ENCODE assay signal across 16 cellular contexts in the genomic region with DNA sequence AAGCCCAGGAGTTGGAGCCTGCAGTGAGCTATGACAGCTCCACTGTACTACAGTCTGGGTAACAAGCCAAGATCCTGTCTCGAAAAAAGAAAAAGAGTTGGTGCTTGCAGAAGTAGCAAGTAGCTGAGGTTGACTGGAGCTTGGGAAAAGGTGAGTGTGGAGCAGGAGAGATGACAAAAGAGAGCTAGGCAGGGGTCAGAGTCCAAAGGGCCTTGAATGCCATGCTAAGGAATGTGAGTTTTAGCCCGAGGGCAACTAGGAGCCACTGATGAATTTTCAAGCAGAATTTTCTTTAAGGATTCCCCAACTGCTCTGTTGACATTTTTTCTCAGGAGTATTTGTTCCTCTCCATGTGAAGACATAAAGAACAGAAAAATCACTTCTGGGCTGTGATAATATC. TPM values are rescaled to one million over a fixed set of nuclear protein-coding genes. Genes with fewer than 3 reads are reported as not detected.
DNase-seq lines count a peak whose midpoint lies in the region; ATAC-seq, FAIRE-seq and TF ChIP-seq lines count a peak whose summit lies in the region.
"Had no signal": no experiment of that assay in that cellular context is flagged by ENCODE, and none has a peak within 500 bp of the region (broad histone marks: within the 10 kb centered on the region; RNA-seq: fewer than 3 reads in every experiment).

No MANE protein-coding gene starts in this region.

- H2AFZ ChIP-seq in Karpas-422 (ENCODE audit: low read length): no peak overlapping the region
- H2AFZ ChIP-seq: parathyroid adenoma had no signal

- no peak for DNase-seq in CD4-positive, CD25-positive, alpha-beta regulatory T cell
- DNase-seq in Karpas-422: peak; percentile 38
- no peak for DNase-seq in caudate nucleus (lab: John Stamatoyannopoulos, UW)
- no peak for DNase-seq in SIG-M5 treated with dmso at 0.1 percent for 504 hours (lab: John Stamatoyannopoulos, UW; ENCODE audit: unreplicated experiment)
- no peak for DNase-seq in germinal center (ENCODE audit: low spot score)
- no peak for DNase-seq in A172 (ENCODE audit: low spot score)
- DNase-seq in GM12891 (ENCODE audit: insufficient read length, low spot score): no peak
- DNase-seq: activated T-cell treated with anti-CD3 and anti-CD28 coated beads, Interleukin-2, amount 50 U/mL, for 72 hours; SHP77; stimulated activated naive CD4-positive, alpha-beta T cell treated with Interleukin-2 at 50 U/mL for 16 hours had no signal

- no peaks in the 10 kb centered on the region for H3K27me3 ChIP-seq in CD4-positive, CD25-positive, alpha-beta regulatory T cell (ENCODE audit: control insufficient read depth, insufficient read depth, low read length)
- H3K27me3 ChIP-seq in Karpas-422 (ENCODE audit: low read length) (no peaks in the 10 kb centered on the region), neutrophil (no peaks in the 10 kb centered on the region)

- H3K36me3 Mint-ChIP-seq in CD4-positive, CD25-positive, alpha-beta regulatory T cell: peaks cover 12% of the 10 kb centered on the region

- TF ChIP-seq CTCF in neutrophil (IDR thresholded peaks at IDR 0.05): no peak

- peaks cover 20% of the 10 kb centered on the region for H3K4me1 ChIP-seq in CD4-positive, CD25-positive, alpha-beta regulatory T cell (ENCODE audit: control insufficient read depth, insufficient read depth, low read length, poor library complexity, severe bottlenecking)
- H3K4me1 ChIP-seq in Karpas-422 (ENCODE audit: low read length): peaks cover 38% of the 10 kb centered on the region
- H3K4me1 ChIP-seq in neutrophil (ENCODE audit: control insufficient read depth in 1 of 2, insufficient read depth in 1 of 2, low read depth in 1 of 2, low read length in 1 of 2): peaks cover 14 to 26% of the 10 kb centered on the region in 2 experiments

- H3K4me1 Mint-ChIP-seq in CD4-positive, CD25-positive, alpha-beta regulatory T cell: peaks cover 32 to 77% (median 61%) of the 10 kb centered on the region in 4 donors

- peaks cover 22% of the 10 kb centered on the region for H3K36me3 ChIP-seq in CD4-positive, CD25-positive, alpha-beta regulatory T cell (ENCODE audit: control insufficient read depth, insufficient read depth, low read length)
- peaks cover 10% of the 10 kb centered on the region; the same call in 1 of the 2 replicates for H3K36me3 ChIP-seq in Karpas-422 (ENCODE audit: insufficient read depth, low read length)
- H3K36me3 ChIP-seq in neutrophil: no peaks in the 10 kb centered on the region

- peak overlapping the region; percentile 5 for H3K4me3 ChIP-seq in CD4-positive, CD25-positive, alpha-beta regulatory T cell (ENCODE audit: low read depth, low read length)
- H3K4me3 ChIP-seq in Karpas-422 (ENCODE audit: low read length): peak overlapping the region; percentile 85
- no peak overlapping the region for H3K4me3 ChIP-seq in neutrophil (ENCODE audit: low read depth in 1 of 2, low read length in 1 of 2)

- no peak for ATAC-seq in CD4-positive, CD25-positive, alpha-beta regulatory T cell (ENCODE audit: low read depth in 2 of 2)
- ATAC-seq: activated T-cell treated with anti-CD3 and anti-CD28 coated beads, Interleukin-2, amount 50 U/mL, for 72 hours had no signal

- peak overlapping the region; percentile 26 to 89 (median 50) for H3K4me3 Mint-ChIP-seq in CD4-positive, CD25-positive, alpha-beta regulatory T cell

- no peak overlapping the region for H3K27ac ChIP-seq in CD4-positive, CD25-positive, alpha-beta regulatory T cell (ENCODE audit: insufficient read depth, low read length, poor library complexity, severe bottlenecking)
- H3K27ac ChIP-seq in Karpas-422 (ENCODE audit: low read length) (peak overlapping the region; percentile 94), caudate nucleus (ENCODE audit: low read depth, low read length) (peak overlapping the region; percentile 50), neutrophil (peak overlapping the region; percentile 48)
- H3K27ac ChIP-seq: HL-60, parathyroid adenoma had no signal

- H4K20me1 ChIP-seq in Karpas-422 (ENCODE audit: insufficient read depth, low read depth, low read length): no peaks in the 10 kb centered on the region; the same call in 1 of the 2 replicates

- peaks cover 4% of the 10 kb centered on the region for H3K27me3 Mint-ChIP-seq in CD4-positive, CD25-positive, alpha-beta regulatory T cell

- H3K79me2 ChIP-seq in Karpas-422 (ENCODE audit: low read length): peaks cover 70% of the 10 kb centered on the region

- H3K4me2 ChIP-seq in Karpas-422 (ENCODE audit: low read depth, low read length, poor library complexity, severe bottlenecking): peak overlapping the region; percentile 93

- peak overlapping the region; percentile 36 to 98 (median 90) for H3K27ac Mint-ChIP-seq in CD4-positive, CD25-positive, alpha-beta regulatory T cell

- FAIRE-seq in GM12891 (lab: Jason Lieb, UNC): no peak
- FAIRE-seq: endometrium had no signal

- TF ChIP-seq POLR2A in GM12891 (IDR thresholded peaks at IDR 0.05; ENCODE audit: low read depth, low read length): no peak

- H3K9me3 Mint-ChIP-seq in CD4-positive, CD25-positive, alpha-beta regulatory T cell: peaks cover 0 to 1% (median 0%) of the 10 kb centered on the region in 7 donors
- H3K9me3 Mint-ChIP-seq: activated T-cell treated with anti-CD3 and anti-CD28 coated beads, Interleukin-2, amount 50 U/mL, for 72 hours had no signal

- no peaks in the 10 kb centered on the region for H3K9me2 ChIP-seq in Karpas-422 (replicated peaks; ENCODE audit: insufficient read depth, low read length)

- H3K9ac ChIP-seq in Karpas-422 (ENCODE audit: low read length): peak overlapping the region; percentile 93
- H3K9ac ChIP-seq: parathyroid adenoma had no signal

- no peaks in the 10 kb centered on the region for H3K9me3 ChIP-seq in CD4-positive, CD25-positive, alpha-beta regulatory T cell (ENCODE audit: control insufficient read depth in 2 of 2, low read length in 2 of 2)
- H3K9me3 ChIP-seq in Karpas-422 (ENCODE audit: low read length) (no peaks in the 10 kb centered on the region), neutrophil (no peaks in the 10 kb centered on the region)

TF ChIP-seq in GM12891, 5 proteins besides CTCF, POLR2A, EP300 and RAD21:
- TF ChIP-seq SPI1 (IDR thresholded peaks at IDR 0.05; ENCODE audit: low read depth, low read length) (no peak), PAX5 (IDR thresholded peaks at IDR 0.05; ENCODE audit: insufficient read depth, low read length, severe bottlenecking) (no peak), POLR2AphosphoS5 (IDR thresholded peaks at IDR 0.05; ENCODE audit: low read depth, low read length) (no peak), TAF1 (IDR thresholded peaks at IDR 0.05; ENCODE audit: low read depth, low read length) (no peak), POU2F2 (IDR thresholded peaks at IDR 0.05; ENCODE audit: low read depth, low read length) (no peak)
TF ChIP-seq in GM12891: peak in this region for 0.

RNA-seq across cellular contexts. Expression of a gene that starts 3.1 kb away (rescaled TPM):
- 40.8 TPM for total RNA-seq in CD4-positive, CD25-positive, alpha-beta regulatory T cell
- 10 to 100 TPM; 11.7 to 15.8 (median 14.1) TPM for polyA plus RNA-seq in CD4-positive, CD25-positive, alpha-beta regulatory T cell
- total RNA-seq in Karpas-422 (2014; rRNA removed; shearing (Covaris generic); ENCODE audit: low replicate concordance): 40.3 and 63.9 TPM in 2 replicates
- total RNA-seq in A172 (2014; rRNA removed; shearing (Covaris generic)): 33.2 and 35.8 TPM in 2 replicates
- 39.0 TPM for polyA plus RNA-seq in GM12891 (2012; ENCODE audit: low read depth, missing spikeins)

RNA-seq across cellular contexts. Expression of a gene that starts 53.1 kb away (rescaled TPM):
- not detected for total RNA-seq in CD4-positive, CD25-positive, alpha-beta regulatory T cell
- polyA plus RNA-seq in CD4-positive, CD25-positive, alpha-beta regulatory T cell: not detected
- not detected in 2 replicates for total RNA-seq in Karpas-422 (2014; rRNA removed; shearing (Covaris generic); ENCODE audit: low replicate concordance)
- total RNA-seq in A172 (2014; rRNA removed; shearing (Covaris generic)): not detected in 2 replicates
- not detected for polyA plus RNA-seq in GM12891 (2012; ENCODE audit: low read depth, missing spikeins)
- total RNA-seq: activated T-cell treated with anti-CD3 and anti-CD28 coated beads, Interleukin-2, amount 50 U/mL, for 72 hours; lower leg skin; NCI-H460 had no signal

Comparison
In these comparisons a context has a peak if more than half of its experiments do, and no peak if none do; other contexts are left out.
1. H3K4me3 ChIP-seq: peak in CD4-positive, CD25-positive, alpha-beta regulatory T cell (single experiment) and Karpas-422 (single experiment); none in neutrophil (0 of 2).